In the genomic region with DNA sequence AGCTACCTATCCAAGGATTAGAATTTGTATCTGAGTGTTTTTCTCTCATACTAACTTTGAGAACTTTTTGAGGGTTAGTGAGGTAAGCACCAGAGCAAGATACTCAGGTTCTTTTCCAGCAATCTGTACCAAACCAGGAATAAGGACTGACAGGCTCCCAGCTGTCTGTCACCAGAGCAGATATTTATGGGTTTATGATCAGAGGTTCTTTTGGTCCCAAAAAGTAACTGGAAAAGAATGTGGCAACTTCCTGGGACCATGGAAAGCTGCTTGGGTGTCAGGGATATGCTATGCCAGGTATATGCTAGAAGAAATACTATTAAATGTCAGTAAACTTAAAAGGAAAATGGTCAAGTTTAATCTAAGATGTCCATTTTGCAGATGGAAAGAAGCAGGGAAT, we compare ENCODE assay signal across 14 cellular contexts.
"Had no signal": no experiment of that assay in that cellular context is flagged by ENCODE, and none has a peak within 500 bp of the region (broad histone marks: within the 10 kb centered on the region; RNA-seq: fewer than 3 reads in every experiment).

No MANE protein-coding gene starts in this region.

- H3K36me3 ChIP-seq: gastroesophageal sphincter, right atrium auricular region, stomach, thoracic aorta had no signal

- H3K4me3 Mint-ChIP-seq: memory B cell, nephron, T-cell had no signal

- H3K27me3 ChIP-seq: gastroesophageal sphincter, right atrium auricular region, stomach had no signal

- H3K9me3 Mint-ChIP-seq: memory B cell had no signal

- H3K9me3 ChIP-seq: gastroesophageal sphincter, right atrium auricular region, thoracic aorta had no signal

- H3K27me3 Mint-ChIP-seq: memory B cell, T-cell had no signal

- H3K4me3 ChIP-seq: gastroesophageal sphincter, right atrium auricular region, stomach, thoracic aorta had no signal

- H3K27ac ChIP-seq: gastroesophageal sphincter, right atrium auricular region, stomach, thoracic aorta had no signal

- DNase-seq: activated CD4-positive, CD25-positive, alpha-beta regulatory T cell treated with anti-CD3 and anti-CD28 coated beads, Interleukin-2, amount 50 U/mL, for 72 hours; activated naive CD4-positive, alpha-beta T cell; activated T-cell treated with anti-CD3 and anti-CD28 coated beads for 4 hours; erythroblast; occipital lobe; stomach; T-cell; T1000 had no signal

- H3K27ac Mint-ChIP-seq: memory B cell had no signal

- ATAC-seq: gastroesophageal sphincter, left lobe of liver, T-cell had no signal
